ENCODE assay signal across 2 cellular contexts in the genomic region with DNA sequence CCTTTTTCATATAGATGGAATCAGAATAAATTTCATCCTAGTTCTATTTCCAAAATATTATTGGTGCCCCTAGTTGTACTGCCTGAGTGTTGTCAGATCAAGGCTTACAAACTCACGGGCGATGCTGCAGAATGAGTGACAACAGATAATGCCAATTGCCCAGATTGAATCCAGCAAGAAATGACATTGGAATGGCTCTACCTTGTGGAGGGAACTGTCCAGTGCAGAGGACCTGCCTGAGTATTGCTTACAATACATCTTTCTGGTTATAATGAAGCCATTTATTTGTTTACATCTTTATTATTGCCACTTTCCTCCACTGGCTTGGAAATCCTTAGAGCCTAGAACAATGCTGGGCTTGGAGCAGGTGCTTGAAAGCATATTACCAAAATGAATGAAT.
TF ChIP-seq lines count a peak whose summit lies in the region.

No MANE protein-coding gene starts in this region.

TF ChIP-seq in HCT116, 20 proteins besides CTCF, POLR2A, EP300 and RAD21:
- TF ChIP-seq ZNF274 (IDR thresholded peaks at IDR 0.05; ENCODE audit: low read depth, low read length) (no peak), ZBTB33 (IDR thresholded peaks at IDR 0.05; ENCODE audit: extremely low read depth, insufficient replicate concordance, low read length) (no peak), SRF (IDR thresholded peaks at IDR 0.05; ENCODE audit: low read depth) (no peak), YY1 (IDR thresholded peaks at IDR 0.05; ENCODE audit: extremely low read depth, insufficient replicate concordance, low read depth, low read length) (no peak), JUND (IDR thresholded peaks at IDR 0.05) (no peak), ELF1 (IDR thresholded peaks at IDR 0.05; ENCODE audit: borderline replicate concordance, low read depth) (no peak), ZFX (IDR thresholded peaks at IDR 0.05) (no peak), CBX3 (IDR thresholded peaks at IDR 0.05; ENCODE audit: low read depth) (no peak)
- TF ChIP-seq, protein P1, sequence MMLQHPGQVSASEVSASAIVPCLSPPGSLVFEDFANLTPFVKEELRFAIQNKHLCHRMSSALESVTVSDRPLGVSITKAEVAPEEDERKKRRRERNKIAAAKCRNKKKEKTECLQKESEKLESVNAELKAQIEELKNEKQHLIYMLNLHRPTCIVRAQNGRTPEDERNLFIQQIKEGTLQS (IDR thresholded peaks at IDR 0.05): no peak

TF ChIP-seq in K562, 482 proteins besides CTCF, POLR2A, EP300 and RAD21:
- TF ChIP-seq ETV5 (CRISPR knock-in tag; IDR thresholded peaks at IDR 0.05; ENCODE audit: low read depth): no peak
- TF ChIP-seq, protein P2, sequence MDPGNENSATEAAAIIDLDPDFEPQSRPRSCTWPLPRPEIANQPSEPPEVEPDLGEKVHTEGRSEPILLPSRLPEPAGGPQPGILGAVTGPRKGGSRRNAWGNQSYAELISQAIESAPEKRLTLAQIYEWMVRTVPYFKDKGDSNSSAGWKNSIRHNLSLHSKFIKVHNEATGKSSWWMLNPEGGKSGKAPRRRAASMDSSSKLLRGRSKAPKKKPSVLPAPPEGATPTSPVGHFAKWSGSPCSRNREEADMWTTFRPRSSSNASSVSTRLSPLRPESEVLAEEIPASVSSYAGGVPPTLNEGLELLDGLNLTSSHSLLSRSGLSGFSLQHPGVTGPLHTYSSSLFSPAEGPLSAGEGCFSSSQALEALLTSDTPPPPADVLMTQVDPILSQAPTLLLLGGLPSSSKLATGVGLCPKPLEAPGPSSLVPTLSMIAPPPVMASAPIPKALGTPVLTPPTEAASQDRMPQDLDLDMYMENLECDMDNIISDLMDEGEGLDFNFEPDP (CRISPR knock-in tag; IDR thresholded peaks at IDR 0.05): no peak
